8 cellular contexts compared by ENCODE assay signal in the genomic region with DNA sequence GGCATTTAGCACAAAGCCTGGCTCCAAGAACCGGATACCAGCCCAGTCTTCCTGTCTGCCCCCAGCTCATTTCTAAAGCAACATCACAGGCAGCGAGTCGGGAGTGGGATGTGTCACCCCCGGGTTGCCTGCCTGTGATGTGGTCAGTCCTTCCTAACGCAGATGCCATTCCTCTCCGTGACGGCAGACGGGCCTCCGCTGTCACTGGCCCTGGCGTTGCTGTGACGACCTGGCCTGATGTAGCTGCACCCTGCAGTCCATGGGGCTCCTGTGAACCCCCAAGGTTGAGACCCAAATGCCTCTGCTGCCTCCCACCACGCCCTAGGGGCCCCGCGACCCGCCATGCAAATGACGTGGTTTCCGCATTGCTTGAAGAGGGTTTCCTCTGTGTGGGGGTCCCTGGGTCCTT. TPM values are rescaled to one million over a fixed set of nuclear protein-coding genes. Genes with fewer than 3 reads are reported as not detected.
DNase-seq lines count a peak whose midpoint lies in the region; ATAC-seq and TF ChIP-seq lines count a peak whose summit lies in the region.

No MANE protein-coding gene starts in this region.

- H3K36me3 ChIP-seq in skeletal muscle satellite cell (ENCODE audit: insufficient read depth, low read length) (no peaks in the 10 kb centered on the region), A673 (ENCODE audit: insufficient read depth, low read length, poor library complexity, severe bottlenecking) (no peaks in the 10 kb centered on the region)

- ATAC-seq in GM18517 (IDR thresholded peaks at IDR 0.05; ENCODE audit: unreplicated experiment) (no peak), HG02763 (IDR thresholded peaks at IDR 0.05; ENCODE audit: unreplicated experiment) (no peak)

- H3K9ac ChIP-seq in skeletal muscle satellite cell (ENCODE audit: low read depth, low read length) = no peak overlapping the region

- H3K4me2 ChIP-seq in skeletal muscle satellite cell (ENCODE audit: low read length) = peak overlapping the region; percentile 4

- peak; percentile 72 for DNase-seq in COLO668 (lab: John Stamatoyannopoulos, UW; ENCODE audit: unreplicated experiment)
- peak; percentile 67 for DNase-seq in activated CD4-positive, CD25-positive, alpha-beta regulatory T cell treated with anti-CD3 and anti-CD28 coated beads, Interleukin-2, amount 50 U/mL, for 72 hours
- peak; percentile 73 for DNase-seq in choroid plexus epithelial cell (ENCODE audit: low read depth)
- no peak for DNase-seq in SK-N-DZ (ENCODE audit: low spot score)
- no peak for DNase-seq in A673 (ENCODE audit: low spot score)

- CTCF ChIA-PET in A673 (lab: Charles Lee) = no interaction called here

- H3K4me3 ChIP-seq in choroid plexus epithelial cell (ENCODE audit: low read depth, low read length) = no peak overlapping the region
- H3K4me3 ChIP-seq in skeletal muscle satellite cell (ENCODE audit: low read length) = no peak overlapping the region
- no peak overlapping the region for H3K4me3 ChIP-seq in A673 (ENCODE audit: low read depth, low read length, poor library complexity, severe bottlenecking)

- intact Hi-C loops in A673 (cut with micrococcal nuclease; ENCODE audit: unreplicated experiment) = no loop called here

- POLR2A ChIA-PET in A673 (lab: Charles Lee; ENCODE audit: low non-redundant PET) = no interaction called here

- no peak overlapping the region for H3K27ac ChIP-seq in A673 (ENCODE audit: low read depth, low read length, poor library complexity, severe bottlenecking)

- BruUV-seq in A673 (replicated peaks; lab: Mats Ljungman, UMichigan) = no TSS peak

- H3K27me3 ChIP-seq in skeletal muscle satellite cell (ENCODE audit: control insufficient read depth, insufficient read depth, low read length) (no peaks in the 10 kb centered on the region), A673 (replicated peaks; ENCODE audit: insufficient read depth, low read depth, low read length, poor library complexity) (no peaks in the 10 kb centered on the region)

- TF ChIP-seq CTCF in choroid plexus epithelial cell (conservative IDR thresholded peaks at IDR 0.05; ENCODE audit: low read depth, low read length) (no peak), A673 (conservative IDR thresholded peaks at IDR 0.05; ENCODE audit: low read depth, low read length) (no peak)

- H3K9me3 ChIP-seq in skeletal muscle satellite cell (replicated peaks; ENCODE audit: low read length) = no peaks in the 10 kb centered on the region
- H3K9me3 ChIP-seq in A673 (ENCODE audit: low read depth, low read length, poor library complexity, severe bottlenecking) = no peaks in the 10 kb centered on the region

- H3K4me1 ChIP-seq in skeletal muscle satellite cell (ENCODE audit: control insufficient read depth, insufficient read depth, low read length) = peaks cover 23% of the 10 kb centered on the region
- peaks cover 7% of the 10 kb centered on the region for H3K4me1 ChIP-seq in A673 (ENCODE audit: insufficient read depth, low read length, poor library complexity, severe bottlenecking)

RNA-seq across cellular contexts. Expression of a gene that starts 12.3 kb away (rescaled TPM):
- 5.7 and 11.7 TPM in 2 replicates for total RNA-seq in skeletal muscle satellite cell (2012; rRNA removed)
- not detected in 2 replicates for polyA plus RNA-seq in SK-N-DZ (2014; cell fraction: cytosol; rRNA removed)
- polyA plus RNA-seq in SK-N-DZ (2014; cell fraction: nucleus; rRNA removed) = not detected in 2 replicates
- total RNA-seq in A673 (2021) = 0.09 TPM in 1 of 2 replicates, not detected in the other

RNA-seq across cellular contexts. Expression of a gene that starts 50.7 kb away (rescaled TPM):
- 21.4 and 25.1 TPM in 2 replicates for total RNA-seq in skeletal muscle satellite cell (2012; rRNA removed)
- polyA plus RNA-seq in SK-N-DZ (2014; cell fraction: cytosol; rRNA removed) = 4.5 and 9.9 TPM in 2 replicates
- 4.1 and 5.7 TPM in 2 replicates for polyA plus RNA-seq in SK-N-DZ (2014; cell fraction: nucleus; rRNA removed)
- total RNA-seq in A673 (2021) = 26.0 and 32.5 TPM in 2 replicates

Comparison
In these comparisons a context has a peak if more than half of its experiments do, and no peak if none do; other contexts are left out.
1. DNase-seq: peak in COLO668 (single experiment), activated CD4-positive, CD25-positive, alpha-beta regulatory T cell treated with anti-CD3 and anti-CD28 coated beads, Interleukin-2, amount 50 U/mL, for 72 hours (single experiment) and choroid plexus epithelial cell (single experiment); none in SK-N-DZ (single experiment) and A673 (single experiment).